Comparison of ENCODE assay signal across 11 cellular contexts in the genomic region with DNA sequence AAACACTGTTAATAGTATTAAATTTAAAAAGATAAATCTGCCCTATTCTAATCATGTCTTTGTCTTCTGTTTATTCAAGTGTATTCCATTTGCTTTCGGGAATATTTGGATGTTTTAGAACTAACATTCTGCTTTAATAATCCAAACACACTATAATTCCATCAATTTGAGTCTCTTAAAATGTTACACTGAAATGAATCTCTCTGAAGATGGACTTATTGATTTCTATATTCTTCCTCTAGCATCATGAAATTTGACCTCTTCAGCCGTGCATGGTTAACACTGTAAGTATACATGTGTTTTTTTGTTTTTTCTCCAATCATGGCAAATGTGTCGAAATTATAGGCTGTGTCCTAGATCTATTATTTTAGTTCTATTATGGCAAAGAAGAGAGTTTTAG.
"Had no signal": no experiment of that assay in that cellular context is flagged by ENCODE, and none has a peak within 500 bp of the region (broad histone marks: within the 10 kb centered on the region; RNA-seq: fewer than 3 reads in every experiment).

No MANE protein-coding gene starts in this region.

- H3K27ac ChIP-seq: thyroid gland, uterus had no signal

- H3K4me1 ChIP-seq: thyroid gland, uterus had no signal

- H3K27me3 ChIP-seq: thyroid gland, uterus had no signal

- DNase-seq: activated effector memory CD4-positive, alpha-beta T cell treated with Interleukin-2 at 50 U/mL for 16 hours; activated T-cell treated with anti-CD3 and anti-CD28 coated beads, Interleukin-2, amount 50 U/mL, for 24 hours; endodermal cell; immature natural killer cell; left colon; naive thymus-derived CD4-positive, alpha-beta T cell; stimulated activated CD4-positive, alpha-beta T cell treated with anti-CD3 and anti-CD28 coated beads, Interleukin-15, amount 100 ng/mL, for 24 hours; stimulated activated CD4-positive, alpha-beta T cell treated with anti-CD3 and anti-CD28 coated beads, Interleukin-4, amount 100 ng/mL, for 24 hours; stimulated activated naive CD8-positive, alpha-beta T cell treated with anti-CD3 and anti-CD28 coated beads, Interleukin-15, amount 100 ng/mL, for 72 hours; thyroid gland; uterus had no signal

- ATAC-seq: left colon; naive thymus-derived CD4-positive, alpha-beta T cell; stimulated activated naive CD8-positive, alpha-beta T cell treated with anti-CD3 and anti-CD28 coated beads, Interleukin-15, amount 100 ng/mL, for 72 hours had no signal
